ENCODE assay signal across 12 cellular contexts in genomic region chr12:5944688-5945070, GRCh38. TPM values are rescaled to one million over a fixed set of nuclear protein-coding genes. Genes with fewer than 3 reads are reported as not detected.
DNase-seq lines count a peak whose midpoint lies in the region; ATAC-seq and TF ChIP-seq lines count a peak whose summit lies in the region.
"Had no signal": no experiment of that assay in that cellular context is flagged by ENCODE, and none has a peak within 500 bp of the region (broad histone marks: within the 10 kb centered on the region; RNA-seq: fewer than 3 reads in every experiment).

No MANE protein-coding gene starts in this region.

- H3K9me3 Mint-ChIP-seq in MCF 10A (ENCODE audit: unreplicated experiment) (no peaks in the 10 kb centered on the region), mesothelial cell of epicardium (no peaks in the 10 kb centered on the region)

- no peak for ATAC-seq in upper lobe of right lung
- ATAC-seq: GM12878 had no signal

- in situ Hi-C loops in T47D (cut with HindIII; ENCODE audit: low pct_unique_long_range_greater_than_20kb, low sequenced_read_pairs): no loop called here

- no peaks in the 10 kb centered on the region for H3K9me3 ChIP-seq in colonic mucosa
- H3K9me3 ChIP-seq in upper lobe of right lung: no peaks in the 10 kb centered on the region

- no peak overlapping the region for H3K27ac Mint-ChIP-seq in MCF 10A (ENCODE audit: low read depth, unreplicated experiment)
- H3K27ac Mint-ChIP-seq in mesothelial cell of epicardium: peak overlapping the region; percentile 53

- no TSS peak for BruUV-seq in MCF 10A (replicated peaks; lab: Mats Ljungman, UMichigan)

- H3K9ac ChIP-seq in colonic mucosa (ENCODE audit: low read depth in 2 of 2, low read length in 2 of 2): peak overlapping the region in 1 of 2 donors; percentile 24
- H3K9ac ChIP-seq: BLaER1 had no signal

- CTCF ChIA-PET in MCF 10A (lab: Yijun Ruan, JAX): no interaction called here

- TF ChIP-seq CTCF in MCF 10A (IDR thresholded peaks at IDR 0.05; ENCODE audit: unreplicated experiment): no peak
- no peak for TF ChIP-seq CTCF in colonic mucosa (IDR thresholded peaks at IDR 0.05)
- TF ChIP-seq CTCF in mesothelial cell of epicardium (IDR thresholded peaks at IDR 0.05; ENCODE audit: unreplicated experiment): no peak
- TF ChIP-seq CTCF in upper lobe of right lung (IDR thresholded peaks at IDR 0.05): no peak

- peaks cover 27% of the 10 kb centered on the region for H3K27me3 ChIP-seq in colonic mucosa
- H3K27me3 ChIP-seq in upper lobe of right lung: peaks cover 55% of the 10 kb centered on the region
- H3K27me3 ChIP-seq: BLaER1 had no signal

- DNase-seq in T47D (ENCODE audit: low read depth in 1 of 2, low spot score in 1 of 2) (peak; percentile 16 to 76), MCF 10A (ENCODE audit: unreplicated experiment) (no peak), colonic mucosa (no peak), mesothelial cell of epicardium (ENCODE audit: low spot score in 2 of 2, unreplicated experiment in 2 of 2) (no peak), upper lobe of right lung (no peak), NCI-H2196 (lab: John Stamatoyannopoulos, UW; ENCODE audit: unreplicated experiment) (no peak), COLO829 (ENCODE audit: low spot score) (no peak), AML-193 (lab: John Stamatoyannopoulos, UW) (no peak)
- DNase-seq: activated T-cell treated with anti-CD3 and anti-CD28 coated beads for 4 hours; effector memory CD4-positive, alpha-beta T cell had no signal

- H3K27ac ChIP-seq in colonic mucosa (no peak overlapping the region), upper lobe of right lung (no peak overlapping the region)
- H3K27ac ChIP-seq: BLaER1 had no signal

- POLR2A ChIA-PET in MCF 10A (lab: Yijun Ruan, JAX): no interaction called here

- no peaks in the 10 kb centered on the region for H3K36me3 Mint-ChIP-seq in MCF 10A (ENCODE audit: insufficient read depth, unreplicated experiment)
- no peaks in the 10 kb centered on the region for H3K36me3 Mint-ChIP-seq in mesothelial cell of epicardium

- H3K4me3 Mint-ChIP-seq in MCF 10A (ENCODE audit: unreplicated experiment) (no peak overlapping the region), mesothelial cell of epicardium (peak overlapping the region; percentile 77)

- H3K36me3 ChIP-seq in colonic mucosa (no peaks in the 10 kb centered on the region), upper lobe of right lung (peaks cover 2% of the 10 kb centered on the region)
- H3K36me3 ChIP-seq: BLaER1 had no signal

- H3K4me1 ChIP-seq in colonic mucosa: peaks cover 3% of the 10 kb centered on the region
- H3K4me1 ChIP-seq in upper lobe of right lung: no peaks in the 10 kb centered on the region

- H3K4me1 Mint-ChIP-seq in MCF 10A (ENCODE audit: insufficient read depth, unreplicated experiment) (peaks cover 4% of the 10 kb centered on the region), mesothelial cell of epicardium (peaks cover 13% of the 10 kb centered on the region)

- intact Hi-C loops in MCF 10A (cut with micrococcal nuclease): no loop called here
- intact Hi-C loops in colonic mucosa (cut with DNase I): no loop called here
- intact Hi-C loops in upper lobe of right lung (cut with DNase I): no loop called here

- peaks cover 73% of the 10 kb centered on the region for H3K27me3 Mint-ChIP-seq in MCF 10A (ENCODE audit: insufficient read depth, unreplicated experiment)
- H3K27me3 Mint-ChIP-seq in mesothelial cell of epicardium (ENCODE audit: low read depth): peaks cover 60% of the 10 kb centered on the region

- H3K4me3 ChIP-seq in colonic mucosa (peak overlapping the region; percentile 19), upper lobe of right lung (peak overlapping the region; percentile 28)
- H3K4me3 ChIP-seq: BLaER1, GM12878 had no signal

RNA-seq across cellular contexts. Expression of gene ANO2, which starts 0.4 kb away (rescaled TPM):
- total RNA-seq in MCF 10A (2022) (not detected in 2 replicates), colonic mucosa (1 to 10 TPM; 1.1 to 2.2 TPM), mesothelial cell of epicardium (6.2 to 7.6 TPM (median 6.3 TPM) in 3 replicates), upper lobe of right lung (36.8 TPM)
- total RNA-seq: GM12878 had no signal

Comparison
In these comparisons a context has a peak if more than half of its experiments do, and no peak if none do; other contexts are left out.
1. DNase-seq: peak in T47D (2 of 2); none in MCF 10A (single experiment), colonic mucosa (single experiment), mesothelial cell of epicardium (0 of 2), upper lobe of right lung (single experiment), NCI-H2196 (single experiment), COLO829 (single experiment) and AML-193 (0 of 2).